8 cellular contexts compared by ENCODE assay signal in the genomic region with DNA sequence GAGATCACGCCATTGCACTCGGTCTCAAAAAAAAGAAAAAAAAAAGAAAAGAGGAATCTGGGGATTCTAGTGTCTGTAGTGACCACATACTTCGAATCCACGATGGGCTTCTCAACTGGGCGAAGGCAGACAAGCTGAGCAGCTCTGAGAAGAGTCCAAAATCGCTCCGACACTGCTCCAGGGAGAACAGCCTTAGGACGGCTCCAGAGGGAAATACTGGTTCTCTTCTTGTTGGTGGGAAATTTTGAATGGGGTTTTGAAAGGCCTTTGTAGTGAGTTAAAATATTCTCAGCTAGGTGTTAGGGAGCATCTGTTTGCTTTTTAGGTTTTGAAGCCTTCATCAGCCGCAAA. TPM values are rescaled to one million over a fixed set of nuclear protein-coding genes. Genes with fewer than 3 reads are reported as not detected.
DNase-seq lines count a peak whose midpoint lies in the region; ATAC-seq and TF ChIP-seq lines count a peak whose summit lies in the region.

No MANE protein-coding gene starts in this region.

- TF ChIP-seq CTCF in HEK293 (tag by site-specific recombination; IDR thresholded peaks at IDR 0.05) (no peak), PC-9 (conservative IDR thresholded peaks at IDR 0.05) (no peak), fibroblast of mammary gland (conservative IDR thresholded peaks at IDR 0.05; ENCODE audit: control insufficient read depth, insufficient read depth, low read depth, low read length) (no peak)

- DNase-seq in PC-9 (no peak), fibroblast of mammary gland (ENCODE audit: low read depth) (no peak), GM03348 (ENCODE audit: low spot score) (no peak), hepatic stellate cell (ENCODE audit: low spot score) (no peak)

- ATAC-seq in HG02981 (IDR thresholded peaks at IDR 0.05; ENCODE audit: unreplicated experiment) (no peak), HG02852 (IDR thresholded peaks at IDR 0.05; ENCODE audit: unreplicated experiment) (no peak)

- no peak overlapping the region for H3K9ac ChIP-seq in skeletal muscle satellite cell (ENCODE audit: low read depth, low read length)

- no peaks in the 10 kb centered on the region for H3K36me3 ChIP-seq in HEK293 (ENCODE audit: control insufficient read depth in 2 of 2, insufficient read depth in 1 of 2, low read length in 2 of 2)
- no peaks in the 10 kb centered on the region for H3K36me3 ChIP-seq in PC-9 (ENCODE audit: low read depth)
- H3K36me3 ChIP-seq in skeletal muscle satellite cell (ENCODE audit: insufficient read depth, low read length): no peaks in the 10 kb centered on the region

- intact Hi-C loops in PC-9 (cut with micrococcal nuclease; ENCODE audit: unreplicated experiment): loop anchor here (5.0 kb wide), 2 partner anchors 113 to 183 kb away; partner anchors contain the start of genes PIAS3 and RBM8A

- H3K27ac ChIP-seq in HEK293 (ENCODE audit: extremely low read depth, low read depth, low read length): no peak overlapping the region
- no peak overlapping the region for H3K27ac ChIP-seq in PC-9

- H3K4me3 ChIP-seq in HEK293 (ENCODE audit: low read depth, low read length): no peak overlapping the region
- H3K4me3 ChIP-seq in PC-9: peak overlapping the region; percentile 74; the same call in 1 of the 2 replicates
- peak overlapping the region; percentile 75 for H3K4me3 ChIP-seq in fibroblast of mammary gland (ENCODE audit: control insufficient read depth, low read depth, low read length)
- H3K4me3 ChIP-seq in skeletal muscle satellite cell (ENCODE audit: low read length): no peak overlapping the region

- H3K79me2 ChIP-seq in PC-9 (ENCODE audit: low read depth): no peaks in the 10 kb centered on the region

- no TSS peak for BruUV-seq in PC-9 (replicated peaks; lab: Mats Ljungman, UMichigan)

- H3K4me2 ChIP-seq in PC-9 (peak overlapping the region; percentile 82; the same call in 1 of the 2 replicates), skeletal muscle satellite cell (ENCODE audit: low read length) (peak overlapping the region; percentile 14)

- no peaks in the 10 kb centered on the region for H3K27me3 ChIP-seq in PC-9 (ENCODE audit: insufficient read depth, low read depth)
- no peaks in the 10 kb centered on the region for H3K27me3 ChIP-seq in skeletal muscle satellite cell (ENCODE audit: control insufficient read depth, insufficient read depth, low read length)

- peaks cover 6% of the 10 kb centered on the region; the same call in 1 of the 2 replicates for H4K20me1 ChIP-seq in PC-9 (ENCODE audit: insufficient read depth)

- CTCF ChIA-PET in HEK293 (lab: Yijun Ruan, JAX) (interaction anchor here (0.7 kb wide), 1 partner anchor 109 kb away, joined by 3 read pairs; no protein-coding TSS in a partner anchor), PC-9 (lab: Charles Lee) (no interaction called here)

- H3K9me3 ChIP-seq in HEK293 (ENCODE audit: control insufficient read depth, insufficient read depth, low read depth, low read length): no peaks in the 10 kb centered on the region
- no peaks in the 10 kb centered on the region for H3K9me3 ChIP-seq in PC-9 (ENCODE audit: insufficient read depth, low read depth)
- H3K9me3 ChIP-seq in skeletal muscle satellite cell (replicated peaks; ENCODE audit: low read length): no peaks in the 10 kb centered on the region

- H3K4me1 ChIP-seq in HEK293 (ENCODE audit: control insufficient read depth, insufficient read depth, low read length) (no peaks in the 10 kb centered on the region), PC-9 (replicated peaks; ENCODE audit: insufficient read depth) (no peaks in the 10 kb centered on the region), skeletal muscle satellite cell (ENCODE audit: control insufficient read depth, insufficient read depth, low read length) (peaks cover 5% of the 10 kb centered on the region)

- POLR2A ChIA-PET in HEK293 (lab: Yijun Ruan, JAX) (interaction anchor here (0.5 to 6.6 kb wide), 6 partner anchors 9 to 260 kb away, joined by 3 to 82 read pairs (median 4); no protein-coding TSS in a partner anchor), PC-9 (lab: Charles Lee; ENCODE audit: unreplicated experiment) (no interaction called here)

- peaks cover 37% of the 10 kb centered on the region for H3F3A ChIP-seq in PC-9 (ENCODE audit: insufficient read depth, low read depth)

- H3K9me2 ChIP-seq in PC-9 (ENCODE audit: insufficient read depth): no peaks in the 10 kb centered on the region

- no peak overlapping the region for H2AFZ ChIP-seq in PC-9

TF ChIP-seq in HEK293, 187 proteins besides CTCF, POLR2A, EP300 and RAD21:
- no peak for TF ChIP-seq ZNF274 (IDR thresholded peaks at IDR 0.05; ENCODE audit: low read length)
- no peak for TF ChIP-seq ZNF274 (tag by site-specific recombination; IDR thresholded peaks at IDR 0.05; ENCODE audit: borderline replicate concordance)
- 0 out of 2 replicates have a peak, but pooled peaks have one; percentile 22 for TF ChIP-seq ZNF10 (tag by site-specific recombination; IDR thresholded peaks at IDR 0.05)

RNA-seq across cellular contexts. Expression of gene HJV, which starts 18.3 kb away (rescaled TPM):
- total RNA-seq in PC-9 (2021): not detected in 2 replicates
- total RNA-seq in skeletal muscle satellite cell (2012; rRNA removed): 2.2 TPM in 1 of 2 replicates, not detected in the other

RNA-seq across cellular contexts. Expression of gene TXNIP, which starts 43.4 kb away (rescaled TPM):
- 95.7 and 131 TPM in 2 replicates for total RNA-seq in PC-9 (2021)
- total RNA-seq in skeletal muscle satellite cell (2012; rRNA removed): 139 and 159 TPM in 2 replicates

Comparison
In these comparisons a context has a peak if more than half of its experiments do, and no peak if none do; other contexts are left out.
1. H3K4me3 ChIP-seq: peak in PC-9 (single experiment) and fibroblast of mammary gland (single experiment); none in HEK293 (single experiment) and skeletal muscle satellite cell (single experiment).